In genomic region chr1:2031546-2032540, GRCh38 we compare ENCODE assay signal across 14 cellular contexts. TPM values are rescaled to one million over a fixed set of nuclear protein-coding genes. Genes with fewer than 3 reads are reported as not detected.
"Had no signal": no experiment of that assay in that cellular context is flagged by ENCODE, and none has a peak within 500 bp of the region (broad histone marks: within the 10 kb centered on the region; RNA-seq: fewer than 3 reads in every experiment).

No MANE protein-coding gene starts in this region.

- DNase-seq: activated CD4-positive, alpha-beta T cell treated with anti-CD3 and anti-CD28 coated beads for 4 hours; activated CD8-positive, alpha-beta memory T cell treated with anti-CD3 and anti-CD28 coated beads for 24 hours; activated naive CD4-positive, alpha-beta T cell treated with anti-CD3 and anti-CD28 coated beads for 36 hours; body of pancreas; dermis blood vessel endothelial cell; left lung; mesenchymal stem cell; nephron progenitor cell; ovary; stimulated activated CD4-positive, alpha-beta T cell treated with anti-CD3 and anti-CD28 coated beads, Interleukin-15, amount 100 ng/mL, for 24 hours; stimulated activated CD4-positive, alpha-beta T cell treated with anti-CD3 and anti-CD28 coated beads, Interleukin-4, amount 100 ng/mL, for 24 hours; stimulated activated naive CD8-positive, alpha-beta T cell treated with anti-CD3 and anti-CD28 coated beads, Interleukin-15, amount 100 ng/mL, for 72 hours had no signal

- H3K4me3 ChIP-seq: body of pancreas, esophagus muscularis mucosa, left lung, ovary had no signal

- H3K27me3 ChIP-seq: body of pancreas, ovary had no signal

- H3K36me3 ChIP-seq: esophagus muscularis mucosa, left lung, ovary had no signal

- H3K4me1 ChIP-seq: body of pancreas, esophagus muscularis mucosa, left lung had no signal

- ATAC-seq: body of pancreas; left lung; stimulated activated naive CD8-positive, alpha-beta T cell treated with anti-CD3 and anti-CD28 coated beads, Interleukin-15, amount 100 ng/mL, for 72 hours had no signal

- H3K27ac ChIP-seq: body of pancreas, esophagus muscularis mucosa, left lung, ovary had no signal

- H3K9me3 ChIP-seq: body of pancreas, esophagus muscularis mucosa, left lung, ovary had no signal

RNA-seq across cellular contexts. Expression of gene GABRD, which starts 12.7 kb away (rescaled TPM):
- total RNA-seq: activated naive CD4-positive, alpha-beta T cell treated with anti-CD3 and anti-CD28 coated beads for 36 hours; body of pancreas; esophagus muscularis mucosa; fibroblast of villous mesenchyme had no signal

RNA-seq across cellular contexts. Expression of gene CFAP74, which starts 28.3 kb away (rescaled TPM):
- total RNA-seq: activated naive CD4-positive, alpha-beta T cell treated with anti-CD3 and anti-CD28 coated beads for 36 hours; dermis blood vessel endothelial cell; esophagus muscularis mucosa; fibroblast of villous mesenchyme had no signal
